ENCODE assay signal across 9 cellular contexts in the genomic region with DNA sequence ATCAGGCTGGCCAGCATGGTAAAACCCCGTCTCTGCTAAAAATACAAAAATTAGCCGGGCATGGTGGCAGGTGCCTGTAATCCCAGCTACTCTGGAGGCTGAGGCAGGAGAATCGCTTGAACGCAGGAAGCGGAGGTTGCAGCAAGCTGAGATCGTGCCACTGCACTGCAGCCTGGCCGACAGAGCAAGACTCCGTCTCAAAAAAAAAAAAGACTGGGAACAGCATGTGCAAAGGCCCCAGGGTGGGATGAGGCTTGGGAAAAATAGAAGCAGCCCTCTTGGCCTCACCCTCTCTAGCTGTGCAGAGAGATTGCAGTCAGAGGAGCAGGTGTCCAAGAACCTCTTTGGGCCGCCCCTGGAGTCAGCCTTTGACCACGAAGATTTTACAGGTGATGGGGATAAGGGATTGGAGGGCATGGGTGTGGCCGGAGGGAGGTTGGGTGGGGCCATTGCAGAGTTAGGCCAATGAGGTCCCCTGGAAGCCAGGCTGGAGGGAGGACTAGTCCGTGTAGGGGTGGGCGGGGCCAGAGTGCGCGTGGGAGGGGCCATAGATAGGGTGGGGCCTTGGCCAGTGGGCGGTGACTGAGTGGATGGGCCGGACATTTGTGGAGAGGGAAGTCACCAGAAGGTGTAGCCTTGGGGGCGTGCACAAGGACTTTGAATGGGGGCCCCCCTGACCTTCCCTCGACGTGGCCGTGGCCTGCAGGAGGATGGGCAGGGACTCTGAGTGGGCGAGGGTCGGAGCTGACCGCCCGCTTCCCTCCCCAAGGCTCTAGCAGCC. TPM values are rescaled to one million over a fixed set of nuclear protein-coding genes. Genes with fewer than 3 reads are reported as not detected.
DNase-seq lines count a peak whose midpoint lies in the region; ATAC-seq, FAIRE-seq and TF ChIP-seq lines count a peak whose summit lies in the region.
"Had no signal": no experiment of that assay in that cellular context is flagged by ENCODE, and none has a peak within 500 bp of the region (broad histone marks: within the 10 kb centered on the region; RNA-seq: fewer than 3 reads in every experiment).

No MANE protein-coding gene starts in this region.

- no peak for DNase-seq in GM18507 (ENCODE audit: extremely low spot score, insufficient read length, low read depth)
- peak; percentile 79 for DNase-seq in OCI-LY7 (ENCODE audit: low spot score)
- DNase-seq in adrenal gland, result peak in 6 of 7 donors; percentile 41 to 79 (median 52)
- DNase-seq in iris pigment epithelial cell (ENCODE audit: low read depth), result peak; percentile 81
- DNase-seq in stimulated activated CD8-positive, alpha-beta memory T cell treated with anti-CD3 and anti-CD28 coated beads, Interleukin-15, amount 100 ng/mL, for 48 hours (ENCODE audit: low read depth in 2 of 2), result peak; percentile 28 to 34
- DNase-seq in GM12892 (ENCODE audit: insufficient read length), result no peak

- H3K27ac ChIP-seq in OCI-LY7 (ENCODE audit: low read depth, low read length, poor library complexity, severe bottlenecking) (no peak overlapping the region), adrenal gland (no peak overlapping the region)
- H3K27ac ChIP-seq: SJSA1 had no signal

- no peaks in the 10 kb centered on the region for H3K9me2 ChIP-seq in OCI-LY7 (ENCODE audit: insufficient read depth, low read length)

- WGBS in adrenal gland, 4 donors, result 35 to 48% (median 42%) methylated on average over 18 to 25 of the region's 25 CpGs

- H2AFZ ChIP-seq in OCI-LY7 (ENCODE audit: low read length), result no peak overlapping the region

- peaks cover 12% of the 10 kb centered on the region for H3K4me1 ChIP-seq in OCI-LY7 (ENCODE audit: insufficient read depth, low read length, poor library complexity, severe bottlenecking)
- H3K4me1 ChIP-seq in adrenal gland (replicated peaks in 1 of 2), result peaks cover 0 to 6% of the 10 kb centered on the region in 2 donors
- H3K4me1 ChIP-seq: SJSA1 had no signal

- no peaks in the 10 kb centered on the region for H3K9me3 ChIP-seq in OCI-LY7 (ENCODE audit: low read length)
- no peaks in the 10 kb centered on the region for H3K9me3 ChIP-seq in adrenal gland (replicated peaks in 1 of 3)
- H3K9me3 ChIP-seq: SJSA1 had no signal

- ATAC-seq in GM19397 (IDR thresholded peaks at IDR 0.05; ENCODE audit: unreplicated experiment) (no peak), HG03108 (IDR thresholded peaks at IDR 0.05; ENCODE audit: unreplicated experiment) (no peak)

- intact Hi-C loops in OCI-LY7 (cut with micrococcal nuclease; ENCODE audit: unreplicated experiment), result no loop called here
- intact Hi-C loops in adrenal gland (cut with DNase I), result loop anchor here in 1 of 2 donors (10.0 kb wide), 1 partner anchor 333 kb away; a partner anchor contains a TSS

- no TSS peak for BruUV-seq in OCI-LY7 (replicated peaks; lab: Mats Ljungman, UMichigan)

- peaks cover 11% of the 10 kb centered on the region for H3K27me3 ChIP-seq in adrenal gland

- TF ChIP-seq POLR2A in adrenal gland (IDR thresholded peaks at IDR 0.05), result no peak
- no peak for TF ChIP-seq POLR2A in GM12892 (IDR thresholded peaks at IDR 0.05; ENCODE audit: low read depth, low read length)

- no peak overlapping the region for H3K4me2 ChIP-seq in OCI-LY7 (ENCODE audit: low read length)

- H3K4me3 ChIP-seq in OCI-LY7 (ENCODE audit: low read depth, low read length, poor library complexity, severe bottlenecking) (no peak overlapping the region), adrenal gland (peak overlapping the region in 1 of 4 donors; percentile 23)
- H3K4me3 ChIP-seq: SJSA1 had no signal

- no peaks in the 10 kb centered on the region for H3K79me2 ChIP-seq in OCI-LY7 (ENCODE audit: insufficient read depth, low read depth, low read length)

- H4K20me1 ChIP-seq in OCI-LY7 (ENCODE audit: insufficient read depth, low read length), result no peaks in the 10 kb centered on the region

- H3K36me3 ChIP-seq in OCI-LY7 (ENCODE audit: insufficient read depth, low read length) (peaks cover 86% of the 10 kb centered on the region), adrenal gland (replicated peaks in 1 of 2) (no peaks in the 10 kb centered on the region)
- H3K36me3 ChIP-seq: SJSA1 had no signal

- POLR2A ChIA-PET in OCI-LY7 (lab: Charles Lee), result interaction anchor here (0.9 kb wide), 1 partner anchor 10 kb away, joined by 4 read pairs; no protein-coding TSS in a partner anchor

- CTCF ChIA-PET in OCI-LY7 (lab: Charles Lee; ENCODE audit: unreplicated experiment), result no interaction called here

- TF ChIP-seq CTCF in OCI-LY7 (conservative IDR thresholded peaks at IDR 0.05; ENCODE audit: low read length) (no peak), adrenal gland (IDR thresholded peaks at IDR 0.05) (no peak)

- FAIRE-seq in GM18507 (lab: Jason Lieb, UNC), result peak; percentile 56
- no peak for FAIRE-seq in GM12892 (lab: Jason Lieb, UNC)

RNA-seq across cellular contexts. Expression of a gene that starts 16.9 kb away (rescaled TPM):
- total RNA-seq in OCI-LY7 (2014; rRNA removed; shearing (Covaris generic)), result not detected in 2 replicates
- total RNA-seq in OCI-LY7 (2022) (not detected in 2 replicates), adrenal gland (under 1 TPM in 1 of 8 donors, not detected in 7; 0.39 TPM)
- under 1 TPM in 1 of 3 donors, not detected in 2; 0.03 TPM for polyA plus RNA-seq in adrenal gland
- polyA plus RNA-seq in GM12892 (2012; ENCODE audit: missing spikeins), result not detected
- total RNA-seq: SJSA1 had no signal

RNA-seq across cellular contexts. Expression of a gene that starts 26.8 kb away (rescaled TPM):
- 80.6 and 85.6 TPM in 2 replicates for total RNA-seq in OCI-LY7 (2014; rRNA removed; shearing (Covaris generic))
- total RNA-seq in OCI-LY7 (2022) (107 and 115 TPM in 2 replicates), adrenal gland (1 to 10 TPM in 7 of 8 donors, under 1 TPM in 1; 0.91 to 7.1 (median 3.4) TPM)
- 1 to 10 TPM in 2 of 3 donors, under 1 TPM in 1; 0.98 to 6.2 (median 2.0) TPM for polyA plus RNA-seq in adrenal gland
- polyA plus RNA-seq in GM12892 (2012; ENCODE audit: missing spikeins), result 19.9 TPM

RNA-seq across cellular contexts. Expression of a gene that starts 43.3 kb away (rescaled TPM):
- 0.25 TPM in 1 of 2 replicates, not detected in the other for total RNA-seq in OCI-LY7 (2014; rRNA removed; shearing (Covaris generic))
- total RNA-seq in OCI-LY7 (2022) (0.38 TPM in 1 of 2 replicates, not detected in the other), adrenal gland (under 1 TPM in 1 of 8 donors, not detected in 7; 0.29 TPM)
- under 1 TPM in 2 of 3 donors, not detected in 1; 0.27 to 0.40 TPM for polyA plus RNA-seq in adrenal gland
- polyA plus RNA-seq in GM12892 (2012; ENCODE audit: missing spikeins), result 0.40 TPM
- total RNA-seq: SJSA1 had no signal

RNA-seq across cellular contexts. Expression of a gene that starts 58.8 kb away (rescaled TPM):
- 11.5 and 31.6 TPM in 2 replicates for total RNA-seq in OCI-LY7 (2014; rRNA removed; shearing (Covaris generic))
- total RNA-seq in OCI-LY7 (2022), result 53.1 and 61.1 TPM in 2 replicates
- total RNA-seq in adrenal gland, result 10 to 100 TPM; 28.1 to 97.2 (median 46.9) TPM
- 10 to 100 TPM in 2 of 3 donors, 1 to 10 TPM in 1; 6.6 to 66.1 (median 43.4) TPM for polyA plus RNA-seq in adrenal gland
- polyA plus RNA-seq in GM12892 (2012; ENCODE audit: missing spikeins), result 16.0 TPM

Comparison
In these comparisons a context has a peak if more than half of its experiments do, and no peak if none do; other contexts are left out.
1. DNase-seq: peak in OCI-LY7 (single experiment), adrenal gland (6 of 7), iris pigment epithelial cell (single experiment) and stimulated activated CD8-positive, alpha-beta memory T cell treated with anti-CD3 and anti-CD28 coated beads, Interleukin-15, amount 100 ng/mL, for 48 hours (2 of 2); none in GM18507 (single experiment) and GM12892 (single experiment).
2. RNA of a gene that starts 26.8 kb away (total RNA-seq): 80.6 to 115 TPM in OCI-LY7; 0.91 to 7.1 TPM in adrenal gland; every median in the first group is over 10 times any median in the second.